ENCODE assay signal across 1 cellular context in genomic region chr9:126683698-126684044, GRCh38.
TF ChIP-seq lines count a peak whose summit lies in the region.

No MANE protein-coding gene starts in this region.

TF ChIP-seq in GM23338, 12 proteins besides CTCF, POLR2A, EP300 and RAD21 (continued from another document):
- TF ChIP-seq ZNF462 (CRISPR knock-in tag; IDR thresholded peaks at IDR 0.05) (no peak), EZH2 (IDR thresholded peaks at IDR 0.05; ENCODE audit: low read depth, unreplicated experiment) (no peak)
